21 cellular contexts compared by ENCODE assay signal in genomic region chr5:8848362-8848761, GRCh38.
"Had no signal": no experiment of that assay in that cellular context is flagged by ENCODE, and none has a peak within 500 bp of the region (broad histone marks: within the 10 kb centered on the region; RNA-seq: fewer than 3 reads in every experiment).

No MANE protein-coding gene starts in this region.

- H3K27ac Mint-ChIP-seq: activated CD4-positive, alpha-beta memory T cell treated with anti-CD3 and anti-CD28 coated beads, Interleukin-2, amount 10 ng/mL, durations not matched to agents 7 days and 5 days; activated CD4-positive, alpha-beta T cell treated with anti-CD3 and anti-CD28 coated beads, Interleukin-2, amount 10 ng/mL, durations not matched to agents 24 days and 14 days; activated naive CD4-positive, alpha-beta T cell treated with anti-CD3 and anti-CD28 coated beads for 36 hours; activated naive CD8-positive, alpha-beta T cell treated with anti-CD3 and anti-CD28 coated beads, Interleukin-2, amount 10 ng/mL, durations not matched to agents 7 days and 5 days; activated T-cell treated with anti-CD3 and anti-CD28 coated beads, Interleukin-2, amount 50 U/mL, for 72 hours; nephron progenitor cell; progenitor cell of endocrine pancreas; T-helper 1 cell treated with Interleukin-12 subunit alpha and Interleukin-12 subunit beta and Interleukin-4 antibody, amounts not matched to agents 30 μg/mL and 1 μg/mL, for 36 hours; type B pancreatic cell had no signal

- H3K4me1 ChIP-seq: heart left ventricle had no signal

- H3K4me3 ChIP-seq: cardiac muscle cell, heart left ventricle, mucosa of descending colon, thoracic aorta had no signal

- H3K4me1 Mint-ChIP-seq: activated CD4-positive, alpha-beta memory T cell treated with anti-CD3 and anti-CD28 coated beads, Interleukin-2, amount 10 ng/mL, durations not matched to agents 7 days and 5 days; activated CD4-positive, alpha-beta T cell treated with anti-CD3 and anti-CD28 coated beads, Interleukin-2, amount 10 ng/mL, durations not matched to agents 24 days and 14 days; activated naive CD8-positive, alpha-beta T cell treated with anti-CD3 and anti-CD28 coated beads, Interleukin-2, amount 10 ng/mL, durations not matched to agents 7 days and 5 days; nephron progenitor cell had no signal

- H3K27me3 Mint-ChIP-seq: activated CD4-positive, alpha-beta memory T cell treated with anti-CD3 and anti-CD28 coated beads, Interleukin-2, amount 10 ng/mL, durations not matched to agents 7 days and 5 days; activated CD4-positive, alpha-beta T cell treated with anti-CD3 and anti-CD28 coated beads, Interleukin-2, amount 10 ng/mL, durations not matched to agents 24 days and 14 days; activated naive CD8-positive, alpha-beta T cell treated with anti-CD3 and anti-CD28 coated beads, Interleukin-2, amount 10 ng/mL, durations not matched to agents 7 days and 5 days had no signal

- H3K27ac ChIP-seq: cardiac muscle cell, heart left ventricle, thoracic aorta had no signal

- H3K36me3 ChIP-seq: cardiac muscle cell, heart left ventricle, thoracic aorta had no signal

- ATAC-seq: activated CD4-positive, CD25-positive, alpha-beta regulatory T cell treated with anti-CD3 and anti-CD28 coated beads, Interleukin-2, amount 50 U/mL, for 24 hours; activated T-cell treated with anti-CD3 and anti-CD28 coated beads, Interleukin-2, amount 50 U/mL, for 72 hours; heart left ventricle; left cardiac atrium; mucosa of descending colon had no signal

- H3K36me3 Mint-ChIP-seq: activated naive CD8-positive, alpha-beta T cell treated with anti-CD3 and anti-CD28 coated beads, Interleukin-2, amount 10 ng/mL, durations not matched to agents 7 days and 5 days; type B pancreatic cell had no signal

- DNase-seq: activated CD4-positive, alpha-beta memory T cell treated with anti-CD3 and anti-CD28 coated beads, Interleukin-2, amount 10 ng/mL, durations not matched to agents 7 days and 5 days; activated CD4-positive, alpha-beta T cell treated with anti-CD3 and anti-CD28 coated beads, Interleukin-2, amount 10 ng/mL, durations not matched to agents 24 days and 14 days; activated effector memory CD4-positive, alpha-beta T cell treated with Interleukin-2 at 50 U/mL for 16 hours; activated naive CD4-positive, alpha-beta T cell treated with anti-CD3 and anti-CD28 coated beads for 36 hours; activated naive CD8-positive, alpha-beta T cell treated with anti-CD3 and anti-CD28 coated beads, Interleukin-2, amount 10 ng/mL, durations not matched to agents 7 days and 5 days; activated T-cell treated with anti-CD3 and anti-CD28 coated beads, Interleukin-2, amount 50 U/mL, for 72 hours; effector CD4-positive, alpha-beta T cell; heart left ventricle; islet precursor cell; left cardiac atrium; mesenchymal stem cell; mucosa of descending colon; nephron progenitor cell; stimulated activated CD4-positive, alpha-beta T cell treated with anti-CD3 and anti-CD28 coated beads, Interleukin-4, amount 100 ng/mL, for 24 hours; stimulated activated naive CD4-positive, alpha-beta T cell treated with Interleukin-2 at 50 U/mL for 16 hours had no signal

- H3K4me3 Mint-ChIP-seq: activated CD4-positive, alpha-beta memory T cell treated with anti-CD3 and anti-CD28 coated beads, Interleukin-2, amount 10 ng/mL, durations not matched to agents 7 days and 5 days; activated CD4-positive, alpha-beta T cell treated with anti-CD3 and anti-CD28 coated beads, Interleukin-2, amount 10 ng/mL, durations not matched to agents 24 days and 14 days; activated naive CD4-positive, alpha-beta T cell treated with anti-CD3 and anti-CD28 coated beads for 36 hours; activated naive CD8-positive, alpha-beta T cell treated with anti-CD3 and anti-CD28 coated beads, Interleukin-2, amount 10 ng/mL, durations not matched to agents 7 days and 5 days; activated T-cell treated with anti-CD3 and anti-CD28 coated beads, Interleukin-2, amount 50 U/mL, for 72 hours; nephron progenitor cell; T-helper 1 cell treated with Interleukin-12 subunit alpha and Interleukin-12 subunit beta and Interleukin-4 antibody, amounts not matched to agents 30 μg/mL and 1 μg/mL, for 36 hours; type B pancreatic cell had no signal

- H3K9me3 Mint-ChIP-seq: activated CD4-positive, alpha-beta T cell treated with anti-CD3 and anti-CD28 coated beads, Interleukin-2, amount 10 ng/mL, durations not matched to agents 24 days and 14 days; nephron progenitor cell; type B pancreatic cell had no signal

- H3K27me3 ChIP-seq: cardiac muscle cell, heart left ventricle had no signal

- H3K9me3 ChIP-seq: heart left ventricle, mucosa of descending colon, thoracic aorta had no signal
